10 cellular contexts compared by ENCODE assay signal in genomic region chr1:214445846-214446614, GRCh38.
DNase-seq lines count a peak whose midpoint lies in the region; ATAC-seq, FAIRE-seq and TF ChIP-seq lines count a peak whose summit lies in the region.
"Had no signal": no experiment of that assay in that cellular context is flagged by ENCODE, and none has a peak within 500 bp of the region (broad histone marks: within the 10 kb centered on the region; RNA-seq: fewer than 3 reads in every experiment).

No MANE protein-coding gene starts in this region.

- DNase-seq in activated T-cell treated with anti-CD3 and anti-CD28 coated beads, Interleukin-2, amount 50 U/mL, for 4 hours, result no peak
- no peak for DNase-seq in activated T-cell treated with anti-CD3 and anti-CD28 coated beads, Interleukin-2, amount 50 U/mL, for 1 hour
- peak; percentile 35 to 88 for DNase-seq in SJCRH30
- DNase-seq in fibroblast of pulmonary artery (ENCODE audit: low read depth), result peak; percentile 54
- DNase-seq in GM19239 (ENCODE audit: insufficient read length, low spot score), result no peak
- DNase-seq: activated CD4-positive, alpha-beta T cell treated with anti-CD3 and anti-CD28 coated beads, Interleukin-2, amount 50 U/mL, for 4 hours; left colon had no signal

- no peaks in the 10 kb centered on the region for H3K27me3 ChIP-seq in SJCRH30
- no peaks in the 10 kb centered on the region for H3K27me3 ChIP-seq in thymus (ENCODE audit: control insufficient read depth, insufficient read depth)

- H3K4me3 ChIP-seq in SJCRH30 (no peak overlapping the region), fibroblast of pulmonary artery (replicated peaks; ENCODE audit: low read depth, low read length) (no peak overlapping the region), thymus (ENCODE audit: low read length) (no peak overlapping the region)

- peaks cover 10% of the 10 kb centered on the region for H3K4me1 Mint-ChIP-seq in activated T-cell treated with anti-CD3 and anti-CD28 coated beads, Interleukin-2, amount 50 U/mL, for 4 hours (ENCODE audit: low read depth)

- H3K36me3 Mint-ChIP-seq in activated T-cell treated with anti-CD3 and anti-CD28 coated beads, Interleukin-2, amount 50 U/mL, for 4 hours (ENCODE audit: insufficient read depth), result no peaks in the 10 kb centered on the region

- TF ChIP-seq CTCF in fibroblast of pulmonary artery (IDR thresholded peaks at IDR 0.05; ENCODE audit: low read length, missing control alignments), result no peak

- ATAC-seq in activated T-cell treated with anti-CD3 and anti-CD28 coated beads, Interleukin-2, amount 50 U/mL, for 4 hours, result peak; percentile 35 to 42
- ATAC-seq in GM21528 (IDR thresholded peaks at IDR 0.05; ENCODE audit: low FRiP score, unreplicated experiment) (no peak), GM21447 (IDR thresholded peaks at IDR 0.05; ENCODE audit: unreplicated experiment) (no peak)
- ATAC-seq: left colon had no signal

- 55% methylated on average over 2 of the region's 2 CpGs for WGBS in thymus

- H3K9me3 Mint-ChIP-seq in activated T-cell treated with anti-CD3 and anti-CD28 coated beads, Interleukin-2, amount 50 U/mL, for 4 hours, result no peaks in the 10 kb centered on the region

- H3K27ac ChIP-seq in SJCRH30 (peak overlapping the region; percentile 69), thymus (ENCODE audit: low read depth) (peak overlapping the region; percentile 52)

- no peak for FAIRE-seq in GM19239 (lab: Jason Lieb, UNC)

- 0 out of 2 replicates have a peak, but pooled peaks cover 2% of the 10 kb centered on the region for H3K36me3 ChIP-seq in SJCRH30
- no peaks in the 10 kb centered on the region for H3K36me3 ChIP-seq in thymus (ENCODE audit: control insufficient read depth, insufficient read depth)

- H3K9me3 ChIP-seq in SJCRH30 (replicated peaks) (0 out of 2 replicates have a peak, but pooled peaks cover 3% of the 10 kb centered on the region), thymus (ENCODE audit: control insufficient read depth) (no peaks in the 10 kb centered on the region)

- no peak overlapping the region for H3K4me3 Mint-ChIP-seq in activated T-cell treated with anti-CD3 and anti-CD28 coated beads, Interleukin-2, amount 50 U/mL, for 4 hours

- H3K27me3 Mint-ChIP-seq in activated T-cell treated with anti-CD3 and anti-CD28 coated beads, Interleukin-2, amount 50 U/mL, for 4 hours (ENCODE audit: low read depth), result peaks cover 7% of the 10 kb centered on the region

- H3K4me1 ChIP-seq in SJCRH30, result peaks cover 42% of the 10 kb centered on the region
- H3K4me1 ChIP-seq in thymus (ENCODE audit: control insufficient read depth, insufficient read depth, low read length), result peaks cover 5% of the 10 kb centered on the region

Comparison
In these comparisons a context has a peak if more than half of its experiments do, and no peak if none do; other contexts are left out.
1. ATAC-seq: peak in activated T-cell treated with anti-CD3 and anti-CD28 coated beads, Interleukin-2, amount 50 U/mL, for 4 hours (2 of 2); none in GM21528 (single experiment) and GM21447 (single experiment).
2. DNase-seq: peak in SJCRH30 (2 of 2) and fibroblast of pulmonary artery (single experiment); none in activated T-cell treated with anti-CD3 and anti-CD28 coated beads, Interleukin-2, amount 50 U/mL, for 4 hours (single experiment), activated T-cell treated with anti-CD3 and anti-CD28 coated beads, Interleukin-2, amount 50 U/mL, for 1 hour (single experiment) and GM19239 (single experiment).